Comparison of ENCODE assay signal across 12 cellular contexts in genomic region chr3:73503781-73504180, GRCh38.
A peak's percentile ranks its signal among the peaks of the same experiment; 100 is the strongest.
DNase-seq lines count a peak whose midpoint lies in the region; ATAC-seq and TF ChIP-seq lines count a peak whose summit lies in the region.
"Had no signal": no experiment of that assay in that cellular context is flagged by ENCODE, and none has a peak within 500 bp of the region (broad histone marks: within the 10 kb centered on the region; RNA-seq: fewer than 3 reads in every experiment).

No MANE protein-coding gene starts in this region.

- DNase-seq in NCI-H2081 (lab: John Stamatoyannopoulos, UW), result peak; percentile 18 to 39
- no peak for DNase-seq in NCI-H2081 treated with DMSO at 0.1 percent for 48 hours (lab: John Stamatoyannopoulos, UW)
- DNase-seq in colonic mucosa, result no peak
- DNase-seq in smooth muscle cell (lab: John Stamatoyannopoulos, UW; ENCODE audit: unreplicated experiment), result no peak
- DNase-seq in NCI-H2029 treated with DMSO at 0.1 percent for 48 hours (lab: John Stamatoyannopoulos, UW), result no peak
- no peak for DNase-seq in CD1c-positive myeloid dendritic cell (ENCODE audit: extremely low spot score)
- no peak for DNase-seq in RKO (ENCODE audit: low spot score)
- DNase-seq: ACHN; activated naive CD4-positive, alpha-beta T cell treated with anti-CD3 and anti-CD28 coated beads for 36 hours; esophagus squamous epithelium; NCI-H446 treated with DMSO at 0.1 percent for 48 hours had no signal

- H3K36me3 ChIP-seq in colonic mucosa (no peaks in the 10 kb centered on the region), smooth muscle cell (ENCODE audit: low read depth) (no peaks in the 10 kb centered on the region)
- H3K36me3 ChIP-seq: esophagus squamous epithelium had no signal

- H3K27ac ChIP-seq in colonic mucosa, result peak overlapping the region; percentile 1
- H3K27ac ChIP-seq in smooth muscle cell (ENCODE audit: low read depth), result peak overlapping the region; percentile 62

- H3K9me3 ChIP-seq in colonic mucosa (no peaks in the 10 kb centered on the region), smooth muscle cell (replicated peaks; ENCODE audit: low read depth) (no peaks in the 10 kb centered on the region)
- H3K9me3 ChIP-seq: esophagus squamous epithelium had no signal

- H2AFZ ChIP-seq in smooth muscle cell (ENCODE audit: low read depth), result no peak overlapping the region

- ATAC-seq in HG02938 (IDR thresholded peaks at IDR 0.05; ENCODE audit: unreplicated experiment), result peak; percentile 37

- peak overlapping the region; percentile 22 for H3K4me2 ChIP-seq in smooth muscle cell

- intact Hi-C loops in colonic mucosa (cut with DNase I), result loop anchor here (5.0 kb wide), 1 partner anchor 401 kb away; no protein-coding TSS in a partner anchor

- no peak for TF ChIP-seq CTCF in colonic mucosa (IDR thresholded peaks at IDR 0.05)
- TF ChIP-seq CTCF in smooth muscle cell (IDR thresholded peaks at IDR 0.05; ENCODE audit: borderline replicate concordance, insufficient read depth, poor library complexity, severe bottlenecking), result no peak

- H3K4me1 ChIP-seq in colonic mucosa (peaks cover 7% of the 10 kb centered on the region), smooth muscle cell (ENCODE audit: low read depth) (peaks cover 6% of the 10 kb centered on the region)

- peaks cover 95% of the 10 kb centered on the region for H3K79me2 ChIP-seq in smooth muscle cell (ENCODE audit: low read depth)

- 82% methylated on average over 4 of the region's 4 CpGs for WGBS in smooth muscle cell (ENCODE audit: low lambda C conversion rate)

- H3F3A ChIP-seq in smooth muscle cell (ENCODE audit: low read depth), result peaks cover 3% of the 10 kb centered on the region

- H3K27me3 ChIP-seq in colonic mucosa (no peaks in the 10 kb centered on the region), smooth muscle cell (ENCODE audit: low read depth) (no peaks in the 10 kb centered on the region)
- H3K27me3 ChIP-seq: esophagus squamous epithelium had no signal

- H3K9ac ChIP-seq in colonic mucosa (ENCODE audit: low read depth in 2 of 2, low read length in 2 of 2), result no peak overlapping the region
- H3K9ac ChIP-seq in smooth muscle cell (ENCODE audit: low read depth), result no peak overlapping the region

- peaks cover 100% of the 10 kb centered on the region for H4K20me1 ChIP-seq in smooth muscle cell (ENCODE audit: low read depth)

- no peak overlapping the region for H3K4me3 ChIP-seq in colonic mucosa
- no peak overlapping the region for H3K4me3 ChIP-seq in smooth muscle cell
- H3K4me3 ChIP-seq: esophagus squamous epithelium had no signal

Comparison
In these comparisons a context has a peak if more than half of its experiments do, and no peak if none do; other contexts are left out.
1. DNase-seq: peak in NCI-H2081 (2 of 2); none in NCI-H2081 treated with DMSO at 0.1 percent for 48 hours (single experiment), colonic mucosa (single experiment), smooth muscle cell (single experiment), NCI-H2029 treated with DMSO at 0.1 percent for 48 hours (single experiment), CD1c-positive myeloid dendritic cell (single experiment) and RKO (single experiment).